8 cellular contexts compared by ENCODE assay signal in the genomic region with DNA sequence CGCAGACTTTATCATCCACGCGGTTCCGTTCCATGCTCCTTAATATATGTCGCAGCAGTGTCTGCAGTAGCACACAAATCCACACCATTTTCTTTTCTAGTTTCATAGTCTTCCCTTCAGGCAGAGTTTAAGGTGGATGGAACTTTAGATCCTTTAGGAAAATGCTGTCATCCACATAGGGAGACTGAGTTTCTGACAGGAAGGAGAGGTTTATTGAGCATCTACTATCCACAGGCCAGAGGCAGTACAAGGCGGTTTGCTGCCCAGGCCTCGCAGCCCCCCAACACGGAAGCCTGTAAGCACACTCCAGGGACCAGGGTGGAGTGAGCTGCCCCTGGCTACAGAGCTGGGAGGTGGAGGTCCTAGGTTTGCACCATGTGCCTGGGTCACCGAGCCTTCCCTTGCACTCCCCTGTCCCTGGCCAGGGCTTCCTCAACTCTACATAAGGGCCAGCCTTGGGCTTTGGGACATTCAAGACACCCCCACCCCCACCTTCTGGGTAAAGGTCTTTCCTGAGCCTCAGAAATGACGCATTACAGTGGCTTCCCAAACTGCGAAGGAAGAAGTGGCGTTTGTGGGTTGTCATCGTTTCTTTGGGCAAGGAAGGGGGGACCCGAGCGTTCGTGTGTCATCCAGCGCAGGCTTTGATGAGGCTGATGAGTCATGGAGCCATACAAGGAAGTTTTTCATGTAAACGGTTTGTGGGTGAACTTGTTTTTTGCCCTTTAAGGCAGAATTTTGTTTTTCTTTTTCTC.
DNase-seq lines count a peak whose midpoint lies in the region; ATAC-seq and TF ChIP-seq lines count a peak whose summit lies in the region.

No MANE protein-coding gene starts in this region.

- intact Hi-C loops in MCF 10A (cut with micrococcal nuclease) = no loop called here
- intact Hi-C loops in mammary epithelial cell (cut with micrococcal nuclease) = no loop called here

- TF ChIP-seq EP300 in tibial nerve (IDR thresholded peaks at IDR 0.05) = peak in 1 of 2 donors; percentile 45

- H3K4me3 Mint-ChIP-seq in MCF 10A (ENCODE audit: unreplicated experiment) = no peak overlapping the region

- dilution Hi-C loops in mammary epithelial cell (cut with HindIII; ENCODE audit: low sequenced_read_pairs) = loop anchor here (5.0 kb wide), 2 partner anchors 35 to 90 kb away; no protein-coding TSS in a partner anchor

- H3K36me3 ChIP-seq in mammary epithelial cell (ENCODE audit: insufficient read depth, low read length) (peaks cover 3% of the 10 kb centered on the region), fibroblast of lung (ENCODE audit: control insufficient read depth, insufficient read depth, low read length) (no peaks in the 10 kb centered on the region), tibial nerve (no peaks in the 10 kb centered on the region)

- POLR2A ChIA-PET in MCF 10A (lab: Yijun Ruan, JAX) = interaction anchor here (1.6 to 2.2 kb wide), 2 partner anchors 10 to 227 kb away, joined by 4 to 10 read pairs; no protein-coding TSS in a partner anchor

- no peak for ATAC-seq in GM18498 (IDR thresholded peaks at IDR 0.05; ENCODE audit: unreplicated experiment)

- no peak overlapping the region for H2AFZ ChIP-seq in mammary epithelial cell (ENCODE audit: low read depth, low read length)
- no peak overlapping the region for H2AFZ ChIP-seq in fibroblast of lung (ENCODE audit: low read length)

- DNase-seq in MCF 10A (ENCODE audit: unreplicated experiment) (peak; percentile 72), mammary epithelial cell (no peak), fibroblast of lung (ENCODE audit: low read depth in 2 of 2) (peak; percentile 89 to 95), tibial nerve (ENCODE audit: low spot score in 2 of 2) (no peak), GM20000 (ENCODE audit: low spot score) (no peak)
- peak; percentile 78 for DNase-seq in activated CD8-positive, alpha-beta memory T cell treated with anti-CD3 and anti-CD28 coated beads, Interleukin-2, amount 50 U/mL, for 4 hours
- peak; percentile 54 to 88 for DNase-seq in stimulated activated CD4-positive, alpha-beta T cell treated with anti-CD3 and anti-CD28 coated beads, Interleukin-4, amount 100 ng/mL, for 4 hours

- H3K4me1 ChIP-seq in mammary epithelial cell (ENCODE audit: insufficient read depth, low read length) (peaks cover 4% of the 10 kb centered on the region), fibroblast of lung (ENCODE audit: control insufficient read depth, extremely low read depth, insufficient read depth, low read length) (peaks cover 4% of the 10 kb centered on the region), tibial nerve (peaks cover 0 to 33% (median 13%) of the 10 kb centered on the region in 4 donors)

- CTCF ChIA-PET in MCF 10A (lab: Yijun Ruan, JAX) (interaction anchor here (0.6 to 0.7 kb wide), 2 partner anchors 22 to 271 kb away, joined by 3 to 4 read pairs; no protein-coding TSS in a partner anchor), mammary epithelial cell (lab: Charles Lee; ENCODE audit: low non-redundant PET) (no interaction called here)

- H3K27ac ChIP-seq in mammary epithelial cell (ENCODE audit: insufficient read depth, low read depth, low read length) (no peak overlapping the region), fibroblast of lung (ENCODE audit: insufficient read depth, low read length) (no peak overlapping the region), tibial nerve (peak overlapping the region in 2 of 4 donors; percentile 45 to 56)

- H3K9me3 ChIP-seq in mammary epithelial cell (replicated peaks; ENCODE audit: insufficient read depth, low read length) = no peaks in the 10 kb centered on the region
- H3K9me3 ChIP-seq in fibroblast of lung (ENCODE audit: control insufficient read depth, insufficient read depth, low read depth, low read length) = no peaks in the 10 kb centered on the region
- no peaks in the 10 kb centered on the region for H3K9me3 ChIP-seq in tibial nerve

- H3K36me3 Mint-ChIP-seq in MCF 10A (ENCODE audit: insufficient read depth, unreplicated experiment) = peaks cover 14% of the 10 kb centered on the region

- H3K9ac ChIP-seq in mammary epithelial cell (ENCODE audit: insufficient read depth, low read length) (no peak overlapping the region), fibroblast of lung (ENCODE audit: insufficient read depth, low read length) (no peak overlapping the region)

- H3K27me3 Mint-ChIP-seq in MCF 10A (ENCODE audit: insufficient read depth, unreplicated experiment) = no peaks in the 10 kb centered on the region

- H3K4me3 ChIP-seq in mammary epithelial cell (replicated peaks in 1 of 3; ENCODE audit: insufficient read depth in 1 of 3, low read depth in 2 of 3, low read length in 3 of 3) (no peak overlapping the region), fibroblast of lung (replicated peaks in 1 of 4; ENCODE audit: control extremely low read depth in 1 of 4, insufficient read depth in 1 of 4, low read depth in 3 of 4, low read length in 4 of 4) (no peak overlapping the region), tibial nerve (no peak overlapping the region)

- H3K4me1 Mint-ChIP-seq in MCF 10A (ENCODE audit: insufficient read depth, unreplicated experiment) = peaks cover 7% of the 10 kb centered on the region

- H3K9me3 Mint-ChIP-seq in MCF 10A (ENCODE audit: unreplicated experiment) = no peaks in the 10 kb centered on the region

- H4K20me1 ChIP-seq in mammary epithelial cell (ENCODE audit: insufficient read depth, low read length) = no peaks in the 10 kb centered on the region
- H4K20me1 ChIP-seq in fibroblast of lung (ENCODE audit: control insufficient read depth, extremely low read depth, insufficient read depth, low read length) = no peaks in the 10 kb centered on the region

- in situ Hi-C loops in mammary epithelial cell (cut with MboI; ENCODE audit: low sequenced_read_pairs in 2 of 2) = no loop called here

- H3K4me2 ChIP-seq in mammary epithelial cell (ENCODE audit: insufficient read depth, low read depth, low read length) (no peak overlapping the region), fibroblast of lung (ENCODE audit: extremely low read depth, insufficient read depth, low read length) (no peak overlapping the region)

- H3K27ac Mint-ChIP-seq in MCF 10A (ENCODE audit: low read depth, unreplicated experiment) = no peak overlapping the region

- no peak for TF ChIP-seq POLR2A in tibial nerve (IDR thresholded peaks at IDR 0.05)

- TF ChIP-seq CTCF in MCF 10A (IDR thresholded peaks at IDR 0.05; ENCODE audit: unreplicated experiment) (no peak), mammary epithelial cell (conservative IDR thresholded peaks at IDR 0.05 in 1 of 2, IDR thresholded peaks at IDR 0.05 in 1 of 2; ENCODE audit: extremely low read depth in 1 of 2, insufficient read depth in 1 of 2, low read depth in 1 of 2, low read length in 2 of 2) (no peak), fibroblast of lung (conservative IDR thresholded peaks at IDR 0.05 in 1 of 2, IDR thresholded peaks at IDR 0.05 in 1 of 2; ENCODE audit: low read depth in 1 of 2, low read length in 2 of 2) (no peak), tibial nerve (IDR thresholded peaks at IDR 0.05) (no peak), GM20000 (IDR thresholded peaks at IDR 0.05; ENCODE audit: extremely low read depth, missing control alignments) (no peak)

- WGBS in mammary epithelial cell (ENCODE audit: low coverage, missing lambda C conversion rate) = 80% methylated on average over 17 of the region's 18 CpGs
- 68% methylated on average over 18 of the region's 18 CpGs for WGBS in tibial nerve, 2 donors

- peaks cover 76% of the 10 kb centered on the region for H3K79me2 ChIP-seq in mammary epithelial cell (ENCODE audit: insufficient read depth, low read length)
- H3K79me2 ChIP-seq in fibroblast of lung (ENCODE audit: control insufficient read depth, insufficient read depth, low read length) = no peaks in the 10 kb centered on the region

- no peaks in the 10 kb centered on the region for H3K27me3 ChIP-seq in mammary epithelial cell (ENCODE audit: insufficient read depth, low read length)
- no peaks in the 10 kb centered on the region for H3K27me3 ChIP-seq in fibroblast of lung (ENCODE audit: control insufficient read depth, insufficient read depth, low read length)
- H3K27me3 ChIP-seq in tibial nerve = no peaks in the 10 kb centered on the region

- BruUV-seq in MCF 10A (replicated peaks; lab: Mats Ljungman, UMichigan) (no TSS peak), mammary epithelial cell (replicated peaks; lab: Mats Ljungman, UMichigan) (no TSS peak)

Comparison
In these comparisons a context has a peak if more than half of its experiments do, and no peak if none do; other contexts are left out.
1. DNase-seq: peak in MCF 10A (single experiment), activated CD8-positive, alpha-beta memory T cell treated with anti-CD3 and anti-CD28 coated beads, Interleukin-2, amount 50 U/mL, for 4 hours (single experiment), fibroblast of lung (2 of 2) and stimulated activated CD4-positive, alpha-beta T cell treated with anti-CD3 and anti-CD28 coated beads, Interleukin-4, amount 100 ng/mL, for 4 hours (2 of 2); none in mammary epithelial cell (single experiment), tibial nerve (0 of 2) and GM20000 (single experiment).